In genomic region chrY:21248591-21248990, GRCh38 we compare ENCODE assay signal across 23 cellular contexts.
DNase-seq lines count a peak whose midpoint lies in the region; ATAC-seq and TF ChIP-seq lines count a peak whose summit lies in the region.
"Had no signal": no experiment of that assay in that cellular context is flagged by ENCODE, and none has a peak within 500 bp of the region (broad histone marks: within the 10 kb centered on the region; RNA-seq: fewer than 3 reads in every experiment).

No MANE protein-coding gene starts in this region.

- POLR2A ChIA-PET in CD8-positive, alpha-beta T cell (lab: Charles Lee), result no interaction called here
- POLR2A ChIA-PET in activated CD4-positive, alpha-beta memory T cell treated with anti-CD3 and anti-CD28 coated beads, Interleukin-2, amount 10 ng/mL, durations not matched to agents 7 days and 5 days (lab: Charles Lee), result interaction anchor here (1.9 kb wide), 1 partner anchor 8 kb away, joined by 7 read pairs; no protein-coding TSS in a partner anchor

- CTCF ChIA-PET in CD8-positive, alpha-beta T cell (lab: Charles Lee), result no interaction called here
- CTCF ChIA-PET in activated CD4-positive, alpha-beta memory T cell treated with anti-CD3 and anti-CD28 coated beads, Interleukin-2, amount 10 ng/mL, durations not matched to agents 7 days and 5 days (lab: Charles Lee), result no interaction called here

- ATAC-seq in CD8-positive, alpha-beta T cell, result no peak
- ATAC-seq in effector memory CD8-positive, alpha-beta T cell (replicated peaks), result peak; percentile 12
- ATAC-seq: foreskin keratinocyte, pancreas had no signal

- DNase-seq in activated CD4-positive, alpha-beta T cell treated with anti-CD3 and anti-CD28 coated beads for 48 hours, result peak; percentile 15
- DNase-seq in activated CD4-positive, alpha-beta T cell treated with anti-CD3 and anti-CD28 coated beads, Interleukin-2, amount 50 U/mL, for 48 hours, result no peak
- no peak for DNase-seq in CD8-positive, alpha-beta T cell
- no peak for DNase-seq in activated CD4-positive, alpha-beta memory T cell treated with anti-CD3 and anti-CD28 coated beads, Interleukin-2, amount 10 ng/mL, durations not matched to agents 7 days and 5 days
- peak in 1 of 3 experiments; percentile 26 for DNase-seq in effector memory CD8-positive, alpha-beta T cell
- DNase-seq in NCI-H82 (lab: John Stamatoyannopoulos, UW) (no peak), DMS79 (lab: John Stamatoyannopoulos, UW) (no peak), AG08396 (ENCODE audit: low spot score) (no peak)
- DNase-seq: adrenal gland, dorsolateral prefrontal cortex, foreskin keratinocyte, MG63, naive B cell, NCI-H1436 treated with DMSO at 0.1 percent for 48 hours, NCI-H526, pancreas, right lobe of liver, Right ventricle myocardium superior, WERI-Rb-1 had no signal

- H3K4me3 Mint-ChIP-seq in CD8-positive, alpha-beta T cell, result peak overlapping the region; percentile 1
- peak overlapping the region; percentile 45 for H3K4me3 Mint-ChIP-seq in activated CD4-positive, alpha-beta memory T cell treated with anti-CD3 and anti-CD28 coated beads, Interleukin-2, amount 10 ng/mL, durations not matched to agents 7 days and 5 days
- H3K4me3 Mint-ChIP-seq in effector memory CD8-positive, alpha-beta T cell, result peak overlapping the region; percentile 64 to 76
- H3K4me3 Mint-ChIP-seq: IgD-negative memory B cell had no signal

- peaks cover 32% of the 10 kb centered on the region for H3K4me1 Mint-ChIP-seq in CD8-positive, alpha-beta T cell (ENCODE audit: low read depth)
- peaks cover 62% of the 10 kb centered on the region for H3K4me1 Mint-ChIP-seq in activated CD4-positive, alpha-beta memory T cell treated with anti-CD3 and anti-CD28 coated beads, Interleukin-2, amount 10 ng/mL, durations not matched to agents 7 days and 5 days
- peaks cover 23 to 51% of the 10 kb centered on the region in 2 donors for H3K4me1 Mint-ChIP-seq in effector memory CD8-positive, alpha-beta T cell (ENCODE audit: low read depth in 2 of 2)
- H3K4me1 Mint-ChIP-seq: IgD-negative memory B cell had no signal

- no peaks in the 10 kb centered on the region for H3K36me3 ChIP-seq in CD8-positive, alpha-beta T cell (ENCODE audit: insufficient read depth, low read length)
- H3K36me3 ChIP-seq: adrenal gland, breast epithelium, MG63, pancreas, right lobe of liver, WERI-Rb-1 had no signal

- H3K27me3 Mint-ChIP-seq in CD8-positive, alpha-beta T cell (ENCODE audit: low read depth), result no peaks in the 10 kb centered on the region
- no peaks in the 10 kb centered on the region for H3K27me3 Mint-ChIP-seq in activated CD4-positive, alpha-beta memory T cell treated with anti-CD3 and anti-CD28 coated beads, Interleukin-2, amount 10 ng/mL, durations not matched to agents 7 days and 5 days
- H3K27me3 Mint-ChIP-seq in effector memory CD8-positive, alpha-beta T cell, result no peaks in the 10 kb centered on the region
- H3K27me3 Mint-ChIP-seq: IgD-negative memory B cell, naive B cell had no signal

- no peaks in the 10 kb centered on the region for H3K9me3 Mint-ChIP-seq in CD8-positive, alpha-beta T cell
- H3K9me3 Mint-ChIP-seq in activated CD4-positive, alpha-beta memory T cell treated with anti-CD3 and anti-CD28 coated beads, Interleukin-2, amount 10 ng/mL, durations not matched to agents 7 days and 5 days, result no peaks in the 10 kb centered on the region
- no peaks in the 10 kb centered on the region for H3K9me3 Mint-ChIP-seq in effector memory CD8-positive, alpha-beta T cell
- H3K9me3 Mint-ChIP-seq: IgD-negative memory B cell, naive B cell had no signal

- H3K9me3 ChIP-seq in CD8-positive, alpha-beta T cell (ENCODE audit: low read length), result no peaks in the 10 kb centered on the region
- H3K9me3 ChIP-seq: adrenal gland, breast epithelium, MG63, pancreas, right lobe of liver had no signal

- no peaks in the 10 kb centered on the region for H3K27me3 ChIP-seq in CD8-positive, alpha-beta T cell (ENCODE audit: insufficient read depth, low read length)
- H3K27me3 ChIP-seq: adrenal gland, breast epithelium, dorsolateral prefrontal cortex, foreskin keratinocyte, MG63, pancreas, right lobe of liver had no signal

- no peaks in the 10 kb centered on the region for H3K36me3 Mint-ChIP-seq in CD8-positive, alpha-beta T cell
- peaks cover 4% of the 10 kb centered on the region for H3K36me3 Mint-ChIP-seq in activated CD4-positive, alpha-beta memory T cell treated with anti-CD3 and anti-CD28 coated beads, Interleukin-2, amount 10 ng/mL, durations not matched to agents 7 days and 5 days (ENCODE audit: low read depth)
- H3K36me3 Mint-ChIP-seq in effector memory CD8-positive, alpha-beta T cell (ENCODE audit: insufficient read depth), result peaks cover 6% of the 10 kb centered on the region
- H3K36me3 Mint-ChIP-seq: IgD-negative memory B cell, naive B cell had no signal

- intact Hi-C loops in CD8-positive, alpha-beta T cell (cut with DNase I, micrococcal nuclease), result no loop called here

- no peak for TF ChIP-seq CTCF in CD8-positive, alpha-beta T cell (IDR thresholded peaks at IDR 0.05)

- peaks cover 39% of the 10 kb centered on the region for H3K4me1 ChIP-seq in CD8-positive, alpha-beta T cell (ENCODE audit: insufficient read depth, low read length)
- H3K4me1 ChIP-seq: adrenal gland, breast epithelium, foreskin keratinocyte, pancreas, right lobe of liver had no signal

- peak overlapping the region; percentile 94 for H3K27ac Mint-ChIP-seq in CD8-positive, alpha-beta T cell
- peak overlapping the region; percentile 84 for H3K27ac Mint-ChIP-seq in activated CD4-positive, alpha-beta memory T cell treated with anti-CD3 and anti-CD28 coated beads, Interleukin-2, amount 10 ng/mL, durations not matched to agents 7 days and 5 days
- peak overlapping the region; percentile 86 to 96 for H3K27ac Mint-ChIP-seq in effector memory CD8-positive, alpha-beta T cell
- H3K27ac Mint-ChIP-seq: IgD-negative memory B cell had no signal

- H3K4me3 ChIP-seq in CD8-positive, alpha-beta T cell (ENCODE audit: low read depth, low read length), result no peak overlapping the region
- H3K4me3 ChIP-seq: adrenal gland, breast epithelium, dorsolateral prefrontal cortex, MG63, pancreas, right lobe of liver had no signal

- H3K27ac ChIP-seq in CD8-positive, alpha-beta T cell (ENCODE audit: low read depth, low read length), result peak overlapping the region; percentile 38
- H3K27ac ChIP-seq: adrenal gland, breast epithelium, C4-2B, dorsolateral prefrontal cortex, foreskin keratinocyte, HL-60, pancreas, right lobe of liver, WERI-Rb-1 had no signal

Comparison
In these comparisons a context has a peak if more than half of its experiments do, and no peak if none do; other contexts are left out.
1. H3K4me3 Mint-ChIP-seq: peak in every context shown above with its lines; median percentile 70 in effector memory CD8-positive, alpha-beta T cell; 45 in activated CD4-positive, alpha-beta memory T cell treated with anti-CD3 and anti-CD28 coated beads, Interleukin-2, amount 10 ng/mL, durations not matched to agents 7 days and 5 days; 1 in CD8-positive, alpha-beta T cell.